In genomic region chr2:236207472-236207871, GRCh38 we compare ENCODE assay signal across 34 cellular contexts. TPM values are rescaled to one million over a fixed set of nuclear protein-coding genes. Genes with fewer than 3 reads are reported as not detected.
"Had no signal": no experiment of that assay in that cellular context is flagged by ENCODE, and none has a peak within 500 bp of the region (broad histone marks: within the 10 kb centered on the region; RNA-seq: fewer than 3 reads in every experiment).

No MANE protein-coding gene starts in this region.

- H3K36me3 Mint-ChIP-seq: natural killer cell; stimulated activated memory B cell treated with anti-CD40 and anti-IgM and Interleukin-4, amounts not matched to agents 10 μg/mL and 1 μg/mL and 100 μg/mL, for 72 hours had no signal

- ATAC-seq: naive thymus-derived CD4-positive, alpha-beta T cell; natural killer cell; psoas muscle; sciatic nerve; stimulated activated memory B cell treated with anti-CD40 and anti-IgM and Interleukin-4, amounts not matched to agents 10 μg/mL and 1 μg/mL and 100 μg/mL, for 72 hours; stimulated activated naive CD8-positive, alpha-beta T cell treated with anti-CD3 and anti-CD28 coated beads, Interleukin-15, amount 100 ng/mL, for 72 hours; stimulated activated naive CD8-positive, alpha-beta T cell treated with anti-CD3 and anti-CD28 coated beads, Interleukin-15, Interleukin-2, amounts not matched to agents 100 U/mL and 50 U/mL, for 24 hours had no signal

- H3K9me3 ChIP-seq: neutrophil, suprapubic skin, testis, transverse colon, uterus had no signal

- H3K9me3 Mint-ChIP-seq: natural killer cell, neural crest cell had no signal

- H3K27ac Mint-ChIP-seq: naive thymus-derived CD4-positive, alpha-beta T cell; natural killer cell; nephron; progenitor cell of endocrine pancreas; stimulated activated memory B cell treated with anti-CD40 and anti-IgM and Interleukin-4, amounts not matched to agents 10 μg/mL and 1 μg/mL and 100 μg/mL, for 72 hours; stimulated activated naive CD8-positive, alpha-beta T cell treated with anti-CD3 and anti-CD28 coated beads, Interleukin-15, amount 100 ng/mL, for 72 hours had no signal

- H3K4me3 ChIP-seq: ovary, psoas muscle, skin epidermis, smooth muscle cell, spleen, suprapubic skin, testis, tibial artery, transverse colon, upper lobe of left lung, uterus had no signal

- DNase-seq: naive thymus-derived CD4-positive, alpha-beta T cell; natural killer cell; nucleus accumbens; ovary; posterior cingulate gyrus; psoas muscle; spleen; stimulated activated CD4-positive, alpha-beta T cell treated with anti-CD3 and anti-CD28 coated beads, Interleukin-12 subunit alpha, Interleukin-12 subunit beta, amount 100 ng/mL, for 4 hours; stimulated activated CD4-positive, alpha-beta T cell treated with anti-CD3 and anti-CD28 coated beads, Interleukin-1b, Interleukin-23, amount 100 ng/mL, for 48 hours; stimulated activated CD4-positive, alpha-beta T cell treated with anti-CD3 and anti-CD28 coated beads, Interleukin-4, amount 100 ng/mL, for 1 hour; stimulated activated CD4-positive, alpha-beta T cell treated with anti-CD3 and anti-CD28 coated beads, Interleukin-4, amount 100 ng/mL, for 4 hours; stimulated activated CD8-positive, alpha-beta memory T cell treated with anti-CD3 and anti-CD28 coated beads, Interleukin-4, amount 100 ng/mL, for 48 hours; stimulated activated naive CD4-positive, alpha-beta T cell; stimulated activated naive CD8-positive, alpha-beta T cell treated with anti-CD3 and anti-CD28 coated beads, Interleukin-15, amount 100 ng/mL, for 72 hours; stimulated activated naive CD8-positive, alpha-beta T cell treated with anti-CD3 and anti-CD28 coated beads, Interleukin-15, Interleukin-2, amounts not matched to agents 100 U/mL and 50 U/mL, for 24 hours; substantia nigra; testis; transverse colon; upper lobe of left lung; uterus had no signal

- H3K36me3 ChIP-seq: neutrophil, ovary, spleen, suprapubic skin, tibial artery, transverse colon, upper lobe of left lung, uterus had no signal

- H3K4me1 Mint-ChIP-seq: naive thymus-derived CD4-positive, alpha-beta T cell; natural killer cell; nephron; stimulated activated memory B cell treated with anti-CD40 and anti-IgM and Interleukin-4, amounts not matched to agents 10 μg/mL and 1 μg/mL and 100 μg/mL, for 72 hours; stimulated activated naive CD8-positive, alpha-beta T cell treated with anti-CD3 and anti-CD28 coated beads, Interleukin-15, amount 100 ng/mL, for 72 hours had no signal

- H3K4me1 ChIP-seq: parathyroid adenoma, spleen, suprapubic skin, testis, tibial artery, transverse colon, upper lobe of left lung, uterus had no signal

- H3K27me3 ChIP-seq: ovary, testis, upper lobe of left lung, uterus had no signal

- H3K4me3 Mint-ChIP-seq: naive thymus-derived CD4-positive, alpha-beta T cell; natural killer cell; nephron; neural crest cell; stimulated activated memory B cell treated with anti-CD40 and anti-IgM and Interleukin-4, amounts not matched to agents 10 μg/mL and 1 μg/mL and 100 μg/mL, for 72 hours; stimulated activated naive CD8-positive, alpha-beta T cell treated with anti-CD3 and anti-CD28 coated beads, Interleukin-15, amount 100 ng/mL, for 72 hours had no signal

- H3K27ac ChIP-seq: neutrophil, ovary, parathyroid adenoma, psoas muscle, skin epidermis, spleen, suprapubic skin, testis, tibial artery, transverse colon, upper lobe of left lung, uterus had no signal

RNA-seq across cellular contexts. Expression of gene GBX2, which starts 39.3 kb away (rescaled TPM):
- total RNA-seq: naive thymus-derived CD4-positive, alpha-beta T cell; natural killer cell; omental fat pad; ovary; progenitor cell of endocrine pancreas; psoas muscle; renal cortical epithelial cell; sciatic nerve; smooth muscle cell; transverse colon; upper lobe of left lung; urinary bladder; uterus had no signal

RNA-seq across cellular contexts. Expression of gene ASB18, which starts 56.7 kb away (rescaled TPM):
- total RNA-seq: naive thymus-derived CD4-positive, alpha-beta T cell; natural killer cell; neural crest cell; omental fat pad; ovary; progenitor cell of endocrine pancreas; renal cortical epithelial cell; sciatic nerve; smooth muscle cell; spleen; transverse colon; upper lobe of left lung; urinary bladder; uterus had no signal
